34 cellular contexts compared by ENCODE assay signal in genomic region chr15:101618861-101619614, GRCh38. TPM values are rescaled to one million over a fixed set of nuclear protein-coding genes. Genes with fewer than 3 reads are reported as not detected.
A peak's percentile ranks its signal among the peaks of the same experiment; 100 is the strongest.
DNase-seq lines count a peak whose midpoint lies in the region; FAIRE-seq and TF ChIP-seq lines count a peak whose summit lies in the region.
"Had no signal": no experiment of that assay in that cellular context is flagged by ENCODE, and none has a peak within 500 bp of the region (broad histone marks: within the 10 kb centered on the region; RNA-seq: fewer than 3 reads in every experiment).

No MANE protein-coding gene starts in this region.

- peaks cover 9% of the 10 kb centered on the region for H3K9me3 Mint-ChIP-seq in neural crest cell
- H3K9me3 Mint-ChIP-seq: natural killer cell had no signal

- DNase-seq in bronchial epithelial cell (ENCODE audit: low read depth) (no peak), neural crest cell (ENCODE audit: low read depth, low spot score) (no peak), ovary (no peak), transverse colon (no peak), DMS 273 (lab: John Stamatoyannopoulos, UW; ENCODE audit: unreplicated experiment) (no peak)
- DNase-seq: ACHN; activated CD4-positive, alpha-beta T cell treated with anti-CD3 and anti-CD28 coated beads, Interleukin-2, amount 50 U/mL, for 1 hour; activated gamma-delta T cell; activated naive CD8-positive, alpha-beta T cell treated with anti-CD3 and anti-CD28 coated beads, Interleukin-2, amount 10 ng/mL, durations not matched to agents 7 days and 5 days; activated T-cell treated with anti-CD3 and anti-CD28 coated beads, Interleukin-2, amount 50 U/mL, for 4 hours; aorta; cortex of kidney; foreskin fibroblast; GOT3; heart left ventricle; KG1; mucosa of descending colon; natural killer cell; NCI-H1417; NCI-H2081; NCI-H345; NCI-H774; pancreas; stimulated activated CD8-positive, alpha-beta memory T cell treated with anti-CD3 and anti-CD28 coated beads, Interleukin-4, amount 100 ng/mL, for 48 hours; stomach; SW 1271; thyroid gland had no signal

- peak overlapping the region in 3 of 10 experiments; percentile 24 to 27 (median 27); a peak in 4 of 20 replicates for H3K4me3 ChIP-seq in BLaER1 treated with 17β-estradiol and CSF1 and Interleukin-3, amounts not matched to agents 10 nM and 100 nM
- H3K4me3 ChIP-seq in KMS-11 (IDR thresholded peaks at IDR 0.05; ENCODE audit: insufficient read depth, low read depth, low read length) (no peak overlapping the region), bronchial epithelial cell (ENCODE audit: low read depth, low read length) (no peak overlapping the region), ovary (no peak overlapping the region), transverse colon (no peak overlapping the region)
- H3K4me3 ChIP-seq: esophagus muscularis mucosa, GM12878, heart left ventricle, lung, mucosa of descending colon, pancreas, stomach, thyroid gland had no signal

- H3K9ac ChIP-seq in BLaER1 treated with 17β-estradiol and CSF1 and Interleukin-3, amounts not matched to agents 10 nM and 100 nM, result peak overlapping the region in 8 of 11 experiments; percentile 8 to 64 (median 32); a peak in 11 of 22 replicates
- no peak overlapping the region for H3K9ac ChIP-seq in KMS-11

- H3K36me3 ChIP-seq in BLaER1 treated with 17β-estradiol and CSF1 and Interleukin-3, amounts not matched to agents 10 nM and 100 nM, result peaks cover 0 to 15% (median 14%) of the 10 kb centered on the region in 11 experiments; a peak in 17 of 22 replicates
- H3K36me3 ChIP-seq in KMS-11 (ENCODE audit: insufficient read depth) (no peaks in the 10 kb centered on the region), bronchial epithelial cell (ENCODE audit: control insufficient read depth, insufficient read depth, low read length) (no peaks in the 10 kb centered on the region), ovary (no peaks in the 10 kb centered on the region), transverse colon (no peaks in the 10 kb centered on the region)
- H3K36me3 ChIP-seq: esophagus muscularis mucosa, heart left ventricle, pancreas, thyroid gland had no signal

- TF ChIP-seq CTCF in KMS-11 (conservative IDR thresholded peaks at IDR 0.05; ENCODE audit: low read depth, low read length) (no peak), bronchial epithelial cell (IDR thresholded peaks at IDR 0.05; ENCODE audit: insufficient read depth, low read length, severe bottlenecking) (no peak), neural crest cell (conservative IDR thresholded peaks at IDR 0.05) (no peak), ovary (IDR thresholded peaks at IDR 0.05) (no peak), transverse colon (IDR thresholded peaks at IDR 0.05) (no peak)

- TF ChIP-seq POLR2A in ovary (IDR thresholded peaks at IDR 0.05) (no peak), transverse colon (IDR thresholded peaks at IDR 0.05) (no peak)

- H3K9me3 ChIP-seq in BLaER1 treated with 17β-estradiol and CSF1 and Interleukin-3, amounts not matched to agents 10 nM and 100 nM (replicated peaks in 1 of 11), result peaks cover 21 to 27% (median 22%) of the 10 kb centered on the region in 11 experiments
- H3K9me3 ChIP-seq in ovary (no peaks in the 10 kb centered on the region), transverse colon (no peaks in the 10 kb centered on the region)
- H3K9me3 ChIP-seq: mucosa of descending colon, pancreas, stomach, thyroid gland had no signal

- peak overlapping the region in 8 of 11 experiments; percentile 36 to 71 (median 58); a peak in 15 of 22 replicates for H3K27ac ChIP-seq in BLaER1 treated with 17β-estradiol and CSF1 and Interleukin-3, amounts not matched to agents 10 nM and 100 nM
- H3K27ac ChIP-seq in KMS-11, result no peak overlapping the region
- no peak overlapping the region for H3K27ac ChIP-seq in ovary
- H3K27ac ChIP-seq in transverse colon, result no peak overlapping the region
- H3K27ac ChIP-seq: esophagus muscularis mucosa, pancreas, stomach, thyroid gland had no signal

- 81 to 88% (median 83%) methylated on average over 13 of the region's 13 CpGs for WGBS in ovary, 3 donors
- 80 to 84% methylated on average over 1 to 13 of the region's 13 CpGs for WGBS in transverse colon (ENCODE audit: low coverage in 1 of 2), 2 donors

- H3K79me2 ChIP-seq in KMS-11 (ENCODE audit: insufficient read depth, low read depth), result no peaks in the 10 kb centered on the region

- H2AFZ ChIP-seq in KMS-11 (ENCODE audit: low read depth), result peak overlapping the region; percentile 0; the same call in 1 of the 2 replicates

- H3K4me1 ChIP-seq in BLaER1 treated with 17β-estradiol and CSF1 and Interleukin-3, amounts not matched to agents 10 nM and 100 nM, result peaks cover 41 to 85% (median 81%) of the 10 kb centered on the region in 10 experiments
- peaks cover 43% of the 10 kb centered on the region for H3K4me1 ChIP-seq in KMS-11 (ENCODE audit: low read depth, poor library complexity, severe bottlenecking)
- peaks cover 11% of the 10 kb centered on the region for H3K4me1 ChIP-seq in ovary (ENCODE audit: insufficient read depth)
- peaks cover 2 to 10% (median 9%) of the 10 kb centered on the region in 4 donors for H3K4me1 ChIP-seq in transverse colon

- intact Hi-C loops in ovary (cut with DNase I) (no loop called here), transverse colon (cut with DNase I; ENCODE audit: low total_unique reads) (no loop called here)

- peak overlapping the region; percentile 12 for H3K27ac Mint-ChIP-seq in neural crest cell (ENCODE audit: unreplicated experiment)
- H3K27ac Mint-ChIP-seq: activated naive CD8-positive, alpha-beta T cell treated with anti-CD3 and anti-CD28 coated beads, Interleukin-2, amount 10 ng/mL, durations not matched to agents 7 days and 5 days; B cell; natural killer cell had no signal

- peaks cover 0 to 6% (median 0%) of the 10 kb centered on the region in 11 experiments; a peak in 2 of 22 replicates for H3K27me3 ChIP-seq in BLaER1 treated with 17β-estradiol and CSF1 and Interleukin-3, amounts not matched to agents 10 nM and 100 nM
- no peaks in the 10 kb centered on the region for H3K27me3 ChIP-seq in KMS-11 (ENCODE audit: insufficient read depth, low read depth)
- H3K27me3 ChIP-seq in bronchial epithelial cell (ENCODE audit: control insufficient read depth, insufficient read depth, low read length), result peaks cover 2% of the 10 kb centered on the region
- no peaks in the 10 kb centered on the region for H3K27me3 ChIP-seq in ovary
- no peaks in the 10 kb centered on the region for H3K27me3 ChIP-seq in transverse colon
- H3K27me3 ChIP-seq: esophagus muscularis mucosa, heart left ventricle, pancreas, stomach, thyroid gland had no signal

- H3K4me3 Mint-ChIP-seq in neural crest cell, result no peak overlapping the region
- H3K4me3 Mint-ChIP-seq: activated naive CD8-positive, alpha-beta T cell treated with anti-CD3 and anti-CD28 coated beads, Interleukin-2, amount 10 ng/mL, durations not matched to agents 7 days and 5 days; activated T-cell treated with anti-CD3 and anti-CD28 coated beads, Interleukin-2, amount 50 U/mL, for 4 hours; B cell; natural killer cell had no signal

- peak; percentile 18 for FAIRE-seq in bronchial epithelial cell (lab: Jason Lieb, UNC)
- FAIRE-seq: GM12878, pancreas, RCC 7860 had no signal

- H3K27me3 Mint-ChIP-seq in neural crest cell (ENCODE audit: low read depth), result no peaks in the 10 kb centered on the region
- H3K27me3 Mint-ChIP-seq: activated naive CD8-positive, alpha-beta T cell treated with anti-CD3 and anti-CD28 coated beads, Interleukin-2, amount 10 ng/mL, durations not matched to agents 7 days and 5 days; B cell had no signal

- no peak for TF ChIP-seq EP300 in ovary (IDR thresholded peaks at IDR 0.05)
- TF ChIP-seq EP300 in transverse colon (IDR thresholded peaks at IDR 0.05; ENCODE audit: low read depth), result no peak

- H3K4me1 Mint-ChIP-seq in neural crest cell, result peaks cover 36% of the 10 kb centered on the region

- peaks cover 15% of the 10 kb centered on the region for H3K36me3 Mint-ChIP-seq in neural crest cell (ENCODE audit: low read depth)

- in situ Hi-C loops in transverse colon (cut with MboI; ENCODE audit: low pct_ligation_motif_present in 1 of 4, low pct_unique_long_range_greater_than_20kb in 1 of 4, low sequenced_read_pairs in 3 of 4), result no loop called here

- H3K4me2 ChIP-seq in BLaER1 treated with 17β-estradiol and CSF1 and Interleukin-3, amounts not matched to agents 10 nM and 100 nM, result peak overlapping the region; percentile 67 to 94 (median 81)
- peak overlapping the region; percentile 99; the same call in 1 of the 2 replicates for H3K4me2 ChIP-seq in KMS-11

- H4K20me1 ChIP-seq in BLaER1 treated with 17β-estradiol and CSF1 and Interleukin-3, amounts not matched to agents 10 nM and 100 nM, result peaks cover 0 to 14% (median 6%) of the 10 kb centered on the region in 11 experiments; a peak in 4 of 22 replicates
- H4K20me1 ChIP-seq in KMS-11 (ENCODE audit: insufficient read depth), result no peaks in the 10 kb centered on the region

RNA-seq across cellular contexts. Expression of gene TM2D3, which starts 33.1 kb away (rescaled TPM):
- total RNA-seq in bronchial epithelial cell, result 21.6 and 23.0 TPM in 2 replicates
- total RNA-seq in neural crest cell, result 50.7 and 54.2 TPM in 2 replicates
- 10 to 100 TPM; 46.0 to 76.9 (median 57.3) TPM for total RNA-seq in ovary
- 10 to 100 TPM; 46.5 to 70.7 TPM for polyA plus RNA-seq in ovary
- 10 to 100 TPM; 13.8 to 46.4 (median 33.6) TPM for total RNA-seq in transverse colon

Comparison
In these comparisons a context has a peak if more than half of its experiments do, and no peak if none do; other contexts are left out.
1. H3K27ac ChIP-seq: peak in BLaER1 treated with 17β-estradiol and CSF1 and Interleukin-3, amounts not matched to agents 10 nM and 100 nM (8 of 11); none in KMS-11 (single experiment), ovary (0 of 2) and transverse colon (0 of 4).